In genomic region chr5:1515921-1516571, GRCh38 we compare ENCODE assay signal across 8 cellular contexts. TPM values are rescaled to one million over a fixed set of nuclear protein-coding genes. Genes with fewer than 3 reads are reported as not detected.
DNase-seq lines count a peak whose midpoint lies in the region; ATAC-seq and TF ChIP-seq lines count a peak whose summit lies in the region.

No MANE protein-coding gene starts in this region.

- CTCF ChIA-PET in A673 (lab: Charles Lee): interaction anchor here (0.6 kb wide), 1 partner anchor 105 kb away, joined by 7 read pairs; no protein-coding TSS in a partner anchor
- CTCF ChIA-PET in mammary epithelial cell (lab: Charles Lee; ENCODE audit: low non-redundant PET): no interaction called here

- H3K36me3 ChIP-seq in A673 (ENCODE audit: insufficient read depth, low read length, poor library complexity, severe bottlenecking) (peaks cover 18% of the 10 kb centered on the region), HUES64 (ENCODE audit: insufficient read depth, low read length) (peaks cover 69% of the 10 kb centered on the region), mammary epithelial cell (ENCODE audit: insufficient read depth, low read length) (peaks cover 5% of the 10 kb centered on the region)

- dilution Hi-C loops in mammary epithelial cell (cut with HindIII; ENCODE audit: low sequenced_read_pairs): no loop called here

- H2AFZ ChIP-seq in mammary epithelial cell (ENCODE audit: low read depth, low read length): no peak overlapping the region

- TF ChIP-seq CTCF in A673 (conservative IDR thresholded peaks at IDR 0.05; ENCODE audit: low read depth, low read length) (no peak), mammary epithelial cell (conservative IDR thresholded peaks at IDR 0.05 in 1 of 2, IDR thresholded peaks at IDR 0.05 in 1 of 2; ENCODE audit: extremely low read depth in 1 of 2, insufficient read depth in 1 of 2, low read depth in 1 of 2, low read length in 2 of 2) (no peak)

- H3K4me1 ChIP-seq in A673 (ENCODE audit: insufficient read depth, low read length, poor library complexity, severe bottlenecking): peaks cover 6% of the 10 kb centered on the region
- H3K4me1 ChIP-seq in HUES64 (ENCODE audit: insufficient read depth, low read length): peaks cover 47% of the 10 kb centered on the region
- H3K4me1 ChIP-seq in mammary epithelial cell (ENCODE audit: insufficient read depth, low read length): peaks cover 33% of the 10 kb centered on the region

- no peak overlapping the region for H3K4me2 ChIP-seq in mammary epithelial cell (ENCODE audit: insufficient read depth, low read depth, low read length)

- ATAC-seq in memory B cell (ENCODE audit: low read depth) (no peak), GM21526 (IDR thresholded peaks at IDR 0.05; ENCODE audit: low FRiP score, unreplicated experiment) (no peak)

- no peaks in the 10 kb centered on the region for H3K9me3 Mint-ChIP-seq in memory B cell

- H4K20me1 ChIP-seq in mammary epithelial cell (ENCODE audit: insufficient read depth, low read length): peaks cover 4% of the 10 kb centered on the region

- BruUV-seq in A673 (replicated peaks; lab: Mats Ljungman, UMichigan) (no TSS peak), mammary epithelial cell (replicated peaks; lab: Mats Ljungman, UMichigan) (no TSS peak)

- H3K4me3 ChIP-seq in A673 (ENCODE audit: low read depth, low read length, poor library complexity, severe bottlenecking): no peak overlapping the region
- H3K4me3 ChIP-seq in HUES64 (ENCODE audit: low read length): no peak overlapping the region
- H3K4me3 ChIP-seq in mammary epithelial cell (replicated peaks in 1 of 3; ENCODE audit: insufficient read depth in 1 of 3, low read depth in 2 of 3, low read length in 3 of 3): no peak overlapping the region

- in situ Hi-C loops in mammary epithelial cell (cut with MboI; ENCODE audit: low sequenced_read_pairs in 2 of 2): no loop called here

- DNase-seq in A673 (ENCODE audit: low spot score): no peak
- DNase-seq in mammary epithelial cell: peak; percentile 89
- DNase-seq in memory B cell (ENCODE audit: low spot score in 2 of 2): no peak
- no peak for DNase-seq in NCI-H526 treated with DMSO at 0.1 percent for 48 hours (lab: John Stamatoyannopoulos, UW)
- no peak for DNase-seq in SKM-1 treated with dmso at 0.1 percent for 144 hours (lab: John Stamatoyannopoulos, UW; ENCODE audit: unreplicated experiment)
- DNase-seq in NCI-H2227 (lab: John Stamatoyannopoulos, UW; ENCODE audit: unreplicated experiment): no peak

- peaks cover 14% of the 10 kb centered on the region for H3K36me3 Mint-ChIP-seq in memory B cell

- peak overlapping the region; percentile 56 for H3K27ac ChIP-seq in A673 (ENCODE audit: low read depth, low read length, poor library complexity, severe bottlenecking)
- H3K27ac ChIP-seq in HUES64 (ENCODE audit: low read depth, low read length): peak overlapping the region; percentile 100
- H3K27ac ChIP-seq in mammary epithelial cell (ENCODE audit: insufficient read depth, low read depth, low read length): peak overlapping the region; percentile 42

- H3K27ac Mint-ChIP-seq in memory B cell: peak overlapping the region; percentile 65

- H3K27me3 Mint-ChIP-seq in memory B cell: no peaks in the 10 kb centered on the region

- H3K9ac ChIP-seq in HUES64 (ENCODE audit: low read depth, low read length) (peak overlapping the region; percentile 71), mammary epithelial cell (ENCODE audit: insufficient read depth, low read length) (no peak overlapping the region)

- 69% methylated on average over 8 of the region's 8 CpGs for WGBS in HUES64
- 47% methylated on average over 5 of the region's 8 CpGs for WGBS in mammary epithelial cell (ENCODE audit: low coverage, missing lambda C conversion rate)

- POLR2A ChIA-PET in A673 (lab: Charles Lee; ENCODE audit: low non-redundant PET): no interaction called here

- H3K4me1 Mint-ChIP-seq in memory B cell: peaks cover 19% of the 10 kb centered on the region

- H3K27me3 ChIP-seq in A673 (replicated peaks; ENCODE audit: insufficient read depth, low read depth, low read length, poor library complexity) (no peaks in the 10 kb centered on the region), HUES64 (ENCODE audit: insufficient read depth, low read length) (no peaks in the 10 kb centered on the region), mammary epithelial cell (ENCODE audit: insufficient read depth, low read length) (no peaks in the 10 kb centered on the region)

- no peaks in the 10 kb centered on the region for H3K9me3 ChIP-seq in A673 (ENCODE audit: low read depth, low read length, poor library complexity, severe bottlenecking)
- no peaks in the 10 kb centered on the region for H3K9me3 ChIP-seq in HUES64 (ENCODE audit: insufficient read depth, low read depth, low read length)
- H3K9me3 ChIP-seq in mammary epithelial cell (replicated peaks; ENCODE audit: insufficient read depth, low read length): no peaks in the 10 kb centered on the region

- intact Hi-C loops in A673 (cut with micrococcal nuclease; ENCODE audit: unreplicated experiment) (no loop called here), mammary epithelial cell (cut with micrococcal nuclease) (no loop called here)

- peaks cover 91% of the 10 kb centered on the region for H3K79me2 ChIP-seq in mammary epithelial cell (ENCODE audit: insufficient read depth, low read length)

- H3K4me3 Mint-ChIP-seq in memory B cell: no peak overlapping the region

RNA-seq across cellular contexts. Expression of gene LPCAT1, which starts 7.7 kb away (rescaled TPM):
- total RNA-seq in A673 (2021): 86.9 and 97.3 TPM in 2 replicates
- 104 TPM for polyA plus RNA-seq in HUES64 (2013, experiment 1 of 2)
- 105 TPM for polyA plus RNA-seq in HUES64 (2013, experiment 2 of 2)
- total RNA-seq in mammary epithelial cell: 10 to 100 TPM; 37.1 to 43.5 TPM
- polyA plus RNA-seq in mammary epithelial cell: 50.3 TPM
- 35.9 TPM for polyA minus RNA-seq in mammary epithelial cell

Comparison
In these comparisons a context has a peak if more than half of its experiments do, and no peak if none do; other contexts are left out.
1. H3K27ac ChIP-seq: peak in every context shown above with its lines; median percentile 100 in HUES64; 56 in A673; 42 in mammary epithelial cell.